In the genomic region with DNA sequence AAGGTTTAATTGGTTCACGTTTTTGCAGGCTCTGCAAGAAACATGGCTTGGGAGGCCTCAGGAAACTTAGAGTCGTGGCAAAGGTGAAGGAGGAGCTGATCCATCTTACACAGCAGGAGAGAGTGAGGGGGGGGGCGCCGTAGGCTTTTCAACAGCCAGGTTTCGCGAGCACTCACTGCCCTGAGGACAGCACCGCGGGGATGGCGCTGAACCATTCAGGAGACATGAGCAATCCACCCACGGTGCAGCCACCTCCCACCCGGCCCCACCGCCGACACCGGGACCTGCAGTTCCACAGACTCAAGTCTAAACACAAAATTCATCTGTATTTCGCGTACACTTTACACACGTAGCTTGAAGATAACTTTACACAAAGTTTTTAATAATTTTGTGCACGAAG, we compare ENCODE assay signal across 26 cellular contexts.
DNase-seq lines count a peak whose midpoint lies in the region; ATAC-seq, FAIRE-seq and TF ChIP-seq lines count a peak whose summit lies in the region.
"Had no signal": no experiment of that assay in that cellular context is flagged by ENCODE, and none has a peak within 500 bp of the region (broad histone marks: within the 10 kb centered on the region; RNA-seq: fewer than 3 reads in every experiment).

No MANE protein-coding gene starts in this region.

- DNase-seq in A673 (ENCODE audit: low spot score) (no peak), GM23338 (ENCODE audit: low spot score) (no peak), Panc1 (ENCODE audit: low read depth, low spot score) (no peak), kidney (peak; percentile 68), KG1 (lab: John Stamatoyannopoulos, UW) (no peak), small intestine (no peak), amniotic stem cell (lab: John Stamatoyannopoulos, UW) (no peak)
- DNase-seq: activated B cell treated with CpG ODN at 0.5 μM for 24 hours; activated naive CD4-positive, alpha-beta T cell treated with anti-CD3 and anti-CD28 coated beads, Interleukin-2, amount 10 ng/mL, durations not matched to agents 7 days and 5 days; brain microvascular endothelial cell; Calu3; kidney glomerular epithelial cell; NCI-H2029 treated with DMSO at 0.1 percent for 48 hours; OCI-M1; ovary; stimulated activated CD4-positive, alpha-beta T cell treated with anti-CD3 and anti-CD28 coated beads, Interleukin-12 subunit alpha, Interleukin-12 subunit beta, amount 100 ng/mL, for 4 hours; stimulated activated CD4-positive, alpha-beta T cell treated with anti-CD3 and anti-CD28 coated beads, Interleukin-4, amount 100 ng/mL, for 4 hours; stimulated activated naive CD4-positive, alpha-beta T cell; T-helper 9 cell; testis; uterus had no signal

- peaks cover 9% of the 10 kb centered on the region for H4K20me1 ChIP-seq in GM23338 (replicated peaks; ENCODE audit: insufficient read depth)

- H3K9me3 ChIP-seq in A673 (ENCODE audit: low read depth, low read length, poor library complexity, severe bottlenecking): no peaks in the 10 kb centered on the region
- H3K9me3 ChIP-seq in Panc1 (ENCODE audit: control insufficient read depth, insufficient read depth, low read depth, low read length): no peaks in the 10 kb centered on the region
- H3K9me3 ChIP-seq in kidney (ENCODE audit: control insufficient read depth in 1 of 2, low read length in 2 of 2): no peaks in the 10 kb centered on the region
- H3K9me3 ChIP-seq in small intestine (ENCODE audit: control insufficient read depth, low read depth): no peaks in the 10 kb centered on the region
- H3K9me3 ChIP-seq: ovary, testis, uterus had no signal

- H3K9ac ChIP-seq in kidney (ENCODE audit: low read length in 2 of 2): no peak overlapping the region

- ATAC-seq in GM23338 (no peak), Panc1 (no peak)
- ATAC-seq: Right ventricle myocardium inferior had no signal

- in situ Hi-C loops in Panc1 (cut with HindIII; ENCODE audit: low pct_unique_long_range_greater_than_20kb, low sequenced_read_pairs): no loop called here

- no peaks in the 10 kb centered on the region for H3K27me3 ChIP-seq in A673 (replicated peaks; ENCODE audit: insufficient read depth, low read depth, low read length, poor library complexity)
- no peaks in the 10 kb centered on the region for H3K27me3 ChIP-seq in GM23338 (ENCODE audit: insufficient read depth)
- H3K27me3 ChIP-seq in Panc1 (ENCODE audit: control insufficient read depth, insufficient read depth, low read length): no peaks in the 10 kb centered on the region
- H3K27me3 ChIP-seq in small intestine (ENCODE audit: control insufficient read depth in 2 of 2, insufficient read depth in 2 of 2, low read length in 2 of 2): no peaks in the 10 kb centered on the region
- H3K27me3 ChIP-seq: brain microvascular endothelial cell, ovary, testis, uterus had no signal

- no peak overlapping the region for H2AFZ ChIP-seq in GM23338

- H3K4me3 ChIP-seq in A673 (ENCODE audit: low read depth, low read length, poor library complexity, severe bottlenecking): no peak overlapping the region
- no peak overlapping the region for H3K4me3 ChIP-seq in GM23338
- no peak overlapping the region for H3K4me3 ChIP-seq in Panc1 (ENCODE audit: low read depth in 2 of 2, low read length in 2 of 2)
- H3K4me3 ChIP-seq in kidney (ENCODE audit: low read length in 2 of 2): no peak overlapping the region
- no peak overlapping the region for H3K4me3 ChIP-seq in small intestine (ENCODE audit: low read depth in 1 of 2, low read length in 2 of 2)
- H3K4me3 ChIP-seq: lung, ovary, testis, uterus had no signal

- POLR2A ChIA-PET in A673 (lab: Charles Lee; ENCODE audit: low non-redundant PET): no interaction called here
- POLR2A ChIA-PET in Panc1 (lab: Charles Lee): no interaction called here

- H3F3A ChIP-seq in GM23338 (replicated peaks; ENCODE audit: low read depth): no peaks in the 10 kb centered on the region

- no peak overlapping the region for H3K4me2 ChIP-seq in GM23338

- H3K27me3 Mint-ChIP-seq in GM23338 (ENCODE audit: insufficient read depth, low read depth, poor library complexity): peaks cover 6% of the 10 kb centered on the region
- H3K27me3 Mint-ChIP-seq: activated B cell treated with CpG ODN at 0.5 μM for 24 hours; activated naive CD4-positive, alpha-beta T cell treated with anti-CD3 and anti-CD28 coated beads, Interleukin-2, amount 10 ng/mL, durations not matched to agents 7 days and 5 days; IgD-negative memory B cell had no signal

- peaks cover 14% of the 10 kb centered on the region; the same call in 1 of the 3 replicates for H3K36me3 Mint-ChIP-seq in GM23338 (ENCODE audit: low read depth)

- H3K27ac ChIP-seq in A673 (ENCODE audit: low read depth, low read length, poor library complexity, severe bottlenecking) (no peak overlapping the region), GM23338 (ENCODE audit: low read depth) (0 out of 2 replicates have a peak overlapping the region, but pooled peaks have one; percentile 55), Panc1 (ENCODE audit: low read length) (no peak overlapping the region), kidney (ENCODE audit: low read depth in 2 of 2, low read length in 2 of 2) (no peak overlapping the region), small intestine (ENCODE audit: low read depth in 1 of 2, low read length in 1 of 2) (no peak overlapping the region)
- H3K27ac ChIP-seq: brain microvascular endothelial cell, ovary, testis, uterus had no signal

- H3K27ac Mint-ChIP-seq in GM23338: no peak overlapping the region
- H3K27ac Mint-ChIP-seq: activated B cell treated with CpG ODN at 0.5 μM for 24 hours; activated naive CD4-positive, alpha-beta T cell treated with anti-CD3 and anti-CD28 coated beads, Interleukin-2, amount 10 ng/mL, durations not matched to agents 7 days and 5 days; activated T-helper 1 cell treated with anti-CD3 and anti-CD28 coated beads, Interleukin-12 subunit alpha, Interleukin-12 subunit beta, Interleukin-2, Interleukin-4 antibody, amounts not matched to agents 30 ng/mL and 10 ng/mL and 1 ng/mL, durations not matched to agents 14 hours and 24 hours and 36 hours; nephron had no signal

- intact Hi-C loops in A673 (cut with micrococcal nuclease; ENCODE audit: unreplicated experiment): loop anchor here (10.0 kb wide), 1 partner anchor 312 kb away; no protein-coding TSS in a partner anchor
- intact Hi-C loops in Panc1 (cut with micrococcal nuclease; ENCODE audit: unreplicated experiment): no loop called here
- intact Hi-C loops in kidney (cut with DNase I): no loop called here

- H3K4me3 Mint-ChIP-seq in GM23338: no peak overlapping the region
- H3K4me3 Mint-ChIP-seq: activated B cell treated with CpG ODN at 0.5 μM for 24 hours; activated naive CD4-positive, alpha-beta T cell treated with anti-CD3 and anti-CD28 coated beads, Interleukin-2, amount 10 ng/mL, durations not matched to agents 7 days and 5 days; activated T-helper 1 cell treated with anti-CD3 and anti-CD28 coated beads, Interleukin-12 subunit alpha, Interleukin-12 subunit beta, Interleukin-2, Interleukin-4 antibody, amounts not matched to agents 30 ng/mL and 10 ng/mL and 1 ng/mL, durations not matched to agents 14 hours and 24 hours and 36 hours; IgD-negative memory B cell; nephron had no signal

- WGBS in small intestine, 3 donors: 84 to 92% (median 90%) methylated on average over 18 of the region's 18 CpGs

- peaks cover 3% of the 10 kb centered on the region; the same call in 1 of the 3 replicates for H3K4me1 Mint-ChIP-seq in GM23338
- H3K4me1 Mint-ChIP-seq: activated B cell treated with CpG ODN at 0.5 μM for 24 hours; activated naive CD4-positive, alpha-beta T cell treated with anti-CD3 and anti-CD28 coated beads, Interleukin-2, amount 10 ng/mL, durations not matched to agents 7 days and 5 days had no signal

- H3K4me1 ChIP-seq in A673 (ENCODE audit: insufficient read depth, low read length, poor library complexity, severe bottlenecking): peaks cover 32% of the 10 kb centered on the region
- no peaks in the 10 kb centered on the region for H3K4me1 ChIP-seq in GM23338 (ENCODE audit: insufficient read depth)
- H3K4me1 ChIP-seq in Panc1 (ENCODE audit: control insufficient read depth, insufficient read depth, low read length): peaks cover 9% of the 10 kb centered on the region
- H3K4me1 ChIP-seq in kidney (ENCODE audit: control insufficient read depth in 1 of 2, insufficient read depth in 1 of 2, low read depth in 1 of 2, low read length in 2 of 2): peaks cover 0 to 5% of the 10 kb centered on the region in 2 donors
- H3K4me1 ChIP-seq in small intestine (ENCODE audit: control insufficient read depth in 2 of 2, insufficient read depth in 1 of 2, low read depth in 1 of 2, low read length in 1 of 2): no peaks in the 10 kb centered on the region
- H3K4me1 ChIP-seq: uterus had no signal

- H3K36me3 ChIP-seq in A673 (ENCODE audit: insufficient read depth, low read length, poor library complexity, severe bottlenecking) (peaks cover 4% of the 10 kb centered on the region), GM23338 (ENCODE audit: insufficient read depth) (no peaks in the 10 kb centered on the region), Panc1 (ENCODE audit: control insufficient read depth, insufficient read depth, low read length) (no peaks in the 10 kb centered on the region), kidney (ENCODE audit: control insufficient read depth in 1 of 2, insufficient read depth in 2 of 2, low read length in 2 of 2) (peaks cover 5 to 15% of the 10 kb centered on the region in 2 donors), small intestine (ENCODE audit: control insufficient read depth in 2 of 2, insufficient read depth in 2 of 2, low read length in 2 of 2) (peaks cover 4 to 8% of the 10 kb centered on the region in 2 donors)
- H3K36me3 ChIP-seq: ovary, uterus had no signal

- H3K9me3 Mint-ChIP-seq in GM23338: no peaks in the 10 kb centered on the region
- H3K9me3 Mint-ChIP-seq: activated B cell treated with CpG ODN at 0.5 μM for 24 hours; activated naive CD4-positive, alpha-beta T cell treated with anti-CD3 and anti-CD28 coated beads, Interleukin-2, amount 10 ng/mL, durations not matched to agents 7 days and 5 days; activated T-helper 1 cell treated with anti-CD3 and anti-CD28 coated beads, Interleukin-12 subunit alpha, Interleukin-12 subunit beta, Interleukin-2, Interleukin-4 antibody, amounts not matched to agents 30 ng/mL and 10 ng/mL and 1 ng/mL, durations not matched to agents 14 hours and 24 hours and 36 hours; IgD-negative memory B cell; nephron had no signal

- no peaks in the 10 kb centered on the region for H3K79me2 ChIP-seq in GM23338 (replicated peaks; ENCODE audit: insufficient read depth)

- BruUV-seq in A673 (replicated peaks; lab: Mats Ljungman, UMichigan) (TSS peak; percentile 26), Panc1 (replicated peaks; lab: Mats Ljungman, UMichigan) (TSS peak; percentile 68)

- CTCF ChIA-PET in A673 (lab: Charles Lee) (no interaction called here), Panc1 (lab: Charles Lee) (no interaction called here)

- H3K9me2 ChIP-seq in GM23338 (ENCODE audit: insufficient read depth): no peaks in the 10 kb centered on the region

- TF ChIP-seq CTCF in A673 (conservative IDR thresholded peaks at IDR 0.05; ENCODE audit: low read depth, low read length): no peak
- no peak for TF ChIP-seq CTCF in GM23338 (conservative IDR thresholded peaks at IDR 0.05; ENCODE audit: low read depth in 2 of 2)
- TF ChIP-seq CTCF in Panc1 (IDR thresholded peaks at IDR 0.05): no peak
- no peak for TF ChIP-seq CTCF in kidney (IDR thresholded peaks at IDR 0.05; ENCODE audit: borderline replicate concordance, extremely low read depth, insufficient read depth)

- FAIRE-seq in kidney (lab: Jason Lieb, UNC) (no peak), small intestine (lab: Jason Lieb, UNC) (no peak)

TF ChIP-seq in GM23338, 12 proteins besides CTCF, POLR2A, EP300 and RAD21 (continues in another document):
- no peak for TF ChIP-seq ZNF114 (CRISPR knock-in tag; IDR thresholded peaks at IDR 0.05)
